ENCODE assay signal across 23 cellular contexts in genomic region chr16:51596247-51596646, GRCh38.
"Had no signal": no experiment of that assay in that cellular context is flagged by ENCODE, and none has a peak within 500 bp of the region (broad histone marks: within the 10 kb centered on the region; RNA-seq: fewer than 3 reads in every experiment).

No MANE protein-coding gene starts in this region.

- H3K4me2 ChIP-seq: KMS-11 had no signal

- DNase-seq: Kasumi-1, MM.1S, NCI-H1092 treated with DMSO at 0.1 percent for 48 hours, NCI-H1436, NCI-H187, NCI-H2029, NCI-H2081 treated with DMSO at 0.1 percent for 48 hours, NCI-H2171, NCI-H226, NCI-H446, NCI-H510A, NCI-H524 treated with DMSO at 0.1 percent for 48 hours, NCI-H69, NCI-H774, Right ventricle myocardium superior, RPMI8226, SIG-M5 had no signal

- H3K36me3 ChIP-seq: SJSA1 had no signal

- FAIRE-seq: HTR-8/SVneo, RCC 7860 had no signal

- H3K9ac ChIP-seq: KMS-11 had no signal

- H3K4me3 ChIP-seq: SJSA1, SK-N-MC had no signal

- H3K4me1 ChIP-seq: SJSA1 had no signal

- H3K9me3 ChIP-seq: SJSA1 had no signal

- H3K27ac ChIP-seq: HL-60, KMS-11, SJSA1, SK-N-MC had no signal
